Comparison of ENCODE assay signal across 19 cellular contexts in the genomic region with DNA sequence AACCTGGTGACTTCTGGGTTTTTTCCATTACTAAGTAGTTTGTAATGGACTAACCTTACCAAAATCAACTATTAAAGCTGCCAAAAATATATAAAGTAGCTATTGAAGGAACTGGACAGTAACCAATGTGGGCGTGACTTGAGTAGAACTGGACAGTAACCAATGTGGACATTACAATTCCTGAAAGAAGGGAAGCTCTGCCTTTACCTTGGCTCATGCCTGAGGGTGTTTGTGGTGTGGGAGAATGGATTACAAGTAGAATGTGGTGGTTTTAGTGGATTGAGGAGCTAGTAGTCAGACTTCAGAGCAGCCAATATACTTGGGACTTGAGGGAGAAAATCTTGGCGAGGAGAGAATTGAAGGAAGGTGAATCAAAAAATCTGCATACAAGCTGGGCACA. TPM values are rescaled to one million over a fixed set of nuclear protein-coding genes. Genes with fewer than 3 reads are reported as not detected.
A peak's percentile ranks its signal among the peaks of the same experiment; 100 is the strongest.
DNase-seq lines count a peak whose midpoint lies in the region; ATAC-seq and TF ChIP-seq lines count a peak whose summit lies in the region.
"Had no signal": no experiment of that assay in that cellular context is flagged by ENCODE, and none has a peak within 500 bp of the region (broad histone marks: within the 10 kb centered on the region; RNA-seq: fewer than 3 reads in every experiment).

No MANE protein-coding gene starts in this region.

- no peaks in the 10 kb centered on the region for H4K20me1 ChIP-seq in PC-3 (ENCODE audit: low read length)

- POLR2A ChIA-PET in PC-3 (lab: Charles Lee; ENCODE audit: unreplicated experiment) = no interaction called here

- no peak overlapping the region for H2AFZ ChIP-seq in PC-3 (ENCODE audit: low read length)

- no peak overlapping the region for H3K4me3 ChIP-seq in MG63
- no peak overlapping the region for H3K4me3 ChIP-seq in PC-3 (ENCODE audit: low read length)
- no peak overlapping the region for H3K4me3 ChIP-seq in fibroblast of the aortic adventitia (ENCODE audit: low read depth, low read length)

- H3K79me2 ChIP-seq in PC-3 (ENCODE audit: low read length) = no peaks in the 10 kb centered on the region

- peaks cover 5% of the 10 kb centered on the region; the same call in 1 of the 2 replicates for H3K9me3 Mint-ChIP-seq in HFFc6

- no peaks in the 10 kb centered on the region for H3K27me3 ChIP-seq in MG63
- no peaks in the 10 kb centered on the region for H3K27me3 ChIP-seq in PC-3 (ENCODE audit: low read length)

- H3F3A ChIP-seq in PC-3 (ENCODE audit: low read length, unreplicated experiment) = no peaks in the 10 kb centered on the region

- H3K9me3 ChIP-seq in MG63 (peaks cover 3% of the 10 kb centered on the region; the same call in 1 of the 2 replicates), PC-3 (ENCODE audit: low read length) (no peaks in the 10 kb centered on the region)

- DNase-seq in MG63 = peak; percentile 37
- DNase-seq in PC-3 = peak; percentile 26
- peak; percentile 1 for DNase-seq in astrocyte of the hippocampus (ENCODE audit: low read depth, low spot score)
- peak; percentile 63 for DNase-seq in fibroblast of the aortic adventitia (ENCODE audit: low read depth)
- DNase-seq in occipital lobe (lab: John Stamatoyannopoulos, UW) = no peak
- no peak for DNase-seq in HFFc6
- DNase-seq in stimulated activated naive CD4-positive, alpha-beta T cell treated with Interleukin-2 at 50 U/mL for 16 hours (lab: John Stamatoyannopoulos, UW) = no peak
- DNase-seq in NCI-H128 (lab: John Stamatoyannopoulos, UW; ENCODE audit: unreplicated experiment) = no peak
- DNase-seq: C1 segment of cervical spinal cord; Calu3; CD4-positive, alpha-beta memory T cell; COR-L47; DMS53; DMS79 treated with DMSO at 0.1 percent for 48 hours; GF-D8; GOT3; H7 had no signal

- peak; percentile 70 for ATAC-seq in PC-3
- ATAC-seq: HCT116 had no signal

- intact Hi-C loops in PC-3 (cut with micrococcal nuclease) = no loop called here

- no peaks in the 10 kb centered on the region for H3K4me1 ChIP-seq in PC-3 (ENCODE audit: insufficient read depth, low read length)

- H3K9ac ChIP-seq in PC-3 (ENCODE audit: low read length) = no peak overlapping the region

- H3K27me3 Mint-ChIP-seq in HFFc6 (ENCODE audit: insufficient read depth) = peaks cover 5% of the 10 kb centered on the region
- H3K27me3 Mint-ChIP-seq: CD4-positive, alpha-beta memory T cell had no signal

- no peak overlapping the region for H3K27ac Mint-ChIP-seq in HFFc6
- H3K27ac Mint-ChIP-seq: CD4-positive, alpha-beta memory T cell had no signal

- no TSS peak for BruUV-seq in PC-3 (replicated peaks; lab: Mats Ljungman, UMichigan)

- H3K4me1 Mint-ChIP-seq in HFFc6 (ENCODE audit: low read depth) = peaks cover 8% of the 10 kb centered on the region
- H3K4me1 Mint-ChIP-seq: CD4-positive, alpha-beta memory T cell had no signal

- no peaks in the 10 kb centered on the region for H3K36me3 Mint-ChIP-seq in HFFc6 (ENCODE audit: low read depth)

- H3K4me3 Mint-ChIP-seq in HFFc6 = no peak overlapping the region
- H3K4me3 Mint-ChIP-seq: CD4-positive, alpha-beta memory T cell had no signal

- CTCF ChIA-PET in PC-3 (lab: Charles Lee) = no interaction called here

- no peaks in the 10 kb centered on the region for H3K9me2 ChIP-seq in PC-3 (replicated peaks; ENCODE audit: low read length)

- H3K27ac ChIP-seq in PC-3 (ENCODE audit: low read length) = no peak overlapping the region

- no peaks in the 10 kb centered on the region for H3K36me3 ChIP-seq in MG63
- H3K36me3 ChIP-seq in PC-3 (ENCODE audit: low read depth, low read length) = no peaks in the 10 kb centered on the region

- TF ChIP-seq CTCF in PC-3 (conservative IDR thresholded peaks at IDR 0.05; ENCODE audit: low read depth, low read length) (no peak), fibroblast of the aortic adventitia (IDR thresholded peaks at IDR 0.05; ENCODE audit: insufficient read depth, low read length) (no peak), HFFc6 (IDR thresholded peaks at IDR 0.05) (no peak)

- H3K4me2 ChIP-seq in PC-3 (ENCODE audit: low read length) = no peak overlapping the region

RNA-seq across cellular contexts. Expression of a gene that starts 17.5 kb away (rescaled TPM):
- 0.16 TPM in 1 of 2 replicates, not detected in the other for total RNA-seq in MG63 (2014; rRNA removed; shearing (Covaris generic); ENCODE audit: low replicate concordance)
- 0.26 and 0.35 TPM in 2 replicates for total RNA-seq in PC-3 (2014; rRNA removed)
- total RNA-seq in fibroblast of the aortic adventitia (ENCODE audit: low replicate concordance) = 0.09 and 0.41 TPM in 2 replicates
- total RNA-seq in occipital lobe = 2.0 TPM
- not detected for total RNA-seq in HFFc6 (2021; fragmentation: NEBNext Ultra II Directional; extraction: Animal tissue kit (Norgen Biotek cat#: 25700))
- total RNA-seq: G401, H7 had no signal

RNA-seq across cellular contexts. Expression of a gene that starts 47.3 kb away (rescaled TPM):
- 0.57 and 0.63 TPM in 2 replicates for total RNA-seq in MG63 (2014; rRNA removed; shearing (Covaris generic); ENCODE audit: low replicate concordance)
- total RNA-seq in PC-3 (2014; rRNA removed) (133 and 143 TPM in 2 replicates), fibroblast of the aortic adventitia (ENCODE audit: low replicate concordance) (0.25 and 0.99 TPM in 2 replicates), occipital lobe (8.0 TPM)
- total RNA-seq in HFFc6 (2021; fragmentation: NEBNext Ultra II Directional; extraction: Animal tissue kit (Norgen Biotek cat#: 25700)) = under 1 TPM in 1 of 6 experiments, not detected in 5; 0.05 TPM
- total RNA-seq: G401 had no signal

Comparison
In these comparisons a context has a peak if more than half of its experiments do, and no peak if none do; other contexts are left out.
1. DNase-seq: peak in MG63 (single experiment), PC-3 (single experiment), astrocyte of the hippocampus (single experiment) and fibroblast of the aortic adventitia (single experiment); none in occipital lobe (single experiment), HFFc6 (single experiment), stimulated activated naive CD4-positive, alpha-beta T cell treated with Interleukin-2 at 50 U/mL for 16 hours (single experiment) and NCI-H128 (single experiment).
2. RNA of a gene that starts 47.3 kb away (total RNA-seq): 133 to 143 TPM in PC-3; 8.0 TPM in occipital lobe (single experiment), 0.25 to 0.99 TPM in fibroblast of the aortic adventitia, 0.57 to 0.63 TPM in MG63 and 0.05 TPM in HFFc6; every median in the first group is over 10 times any median in the second.